In the genomic region with DNA sequence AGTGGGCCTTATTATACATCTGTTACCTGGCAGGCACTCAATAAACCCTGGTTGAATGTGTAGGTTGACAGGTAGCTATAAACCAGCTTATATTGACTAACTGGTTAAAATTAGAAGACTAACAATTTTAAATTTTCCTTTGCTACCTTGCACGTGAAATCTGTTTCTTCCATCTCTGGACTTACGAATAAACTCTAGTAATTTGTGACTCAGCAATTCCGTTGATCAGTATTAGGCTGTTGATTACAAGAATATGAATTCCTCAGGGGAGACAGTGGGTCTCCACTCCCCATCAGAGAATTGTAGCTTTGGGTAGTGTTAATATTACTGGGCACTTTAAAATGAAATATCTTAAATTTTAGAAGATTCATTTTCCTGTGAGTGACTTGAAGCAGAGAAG, we compare ENCODE assay signal across 28 cellular contexts.
"Had no signal": no experiment of that assay in that cellular context is flagged by ENCODE, and none has a peak within 500 bp of the region (broad histone marks: within the 10 kb centered on the region; RNA-seq: fewer than 3 reads in every experiment).

No MANE protein-coding gene starts in this region.

- DNase-seq: colonic mucosa; cortex of kidney; dermis blood vessel endothelial cell; dorsolateral prefrontal cortex; effector CD4-positive, alpha-beta T cell; effector CD8-positive, alpha-beta T cell; effector memory CD4-positive, alpha-beta T cell; effector memory CD8-positive, alpha-beta T cell; endodermal cell; erythroblast; esophagus squamous epithelium; foreskin fibroblast; foreskin keratinocyte; foreskin melanocyte; gastrocnemius medialis; glutamatergic neuron; head of caudate nucleus; heart right ventricle had no signal

- H3K27me3 ChIP-seq: colonic mucosa, esophagus muscularis mucosa, esophagus squamous epithelium, foreskin keratinocyte, gastrocnemius medialis, gastroesophageal sphincter, heart left ventricle, hepatocyte had no signal

- H3K9me3 ChIP-seq: colonic mucosa, esophagus muscularis mucosa, esophagus squamous epithelium, gastrocnemius medialis, gastroesophageal sphincter, heart left ventricle, heart right ventricle had no signal

- ATAC-seq: effector memory CD8-positive, alpha-beta T cell; esophagus mucosa; foreskin keratinocyte; gastrocnemius medialis; gastroesophageal sphincter; heart left ventricle; heart right ventricle had no signal

- H3K36me3 ChIP-seq: colonic mucosa, esophagus muscularis mucosa, esophagus squamous epithelium, gastrocnemius medialis, gastroesophageal sphincter, heart left ventricle, heart right ventricle had no signal

- H3K27ac ChIP-seq: colonic mucosa, coronary artery, dorsolateral prefrontal cortex, epithelial cell of prostate, esophagus muscularis mucosa, esophagus squamous epithelium, foreskin keratinocyte, gastrocnemius medialis, gastroesophageal sphincter, heart left ventricle, heart right ventricle, hepatocyte had no signal

- FAIRE-seq: endometrium, endothelial cell of umbilical vein, frontal cortex had no signal

- H2AFZ ChIP-seq: hepatocyte had no signal

- H3K4me3 ChIP-seq: colonic mucosa, coronary artery, dorsolateral prefrontal cortex, esophagus muscularis mucosa, esophagus squamous epithelium, gastrocnemius medialis, gastroesophageal sphincter, heart left ventricle, heart right ventricle, hepatocyte had no signal

- H3K4me2 ChIP-seq: hepatocyte had no signal

- H3K4me1 ChIP-seq: colonic mucosa, esophagus muscularis mucosa, foreskin keratinocyte, gastrocnemius medialis, gastroesophageal sphincter, heart left ventricle, heart right ventricle had no signal

- H3K79me2 ChIP-seq: hepatocyte had no signal
